Comparison of ENCODE assay signal across 1 cellular context in the genomic region with DNA sequence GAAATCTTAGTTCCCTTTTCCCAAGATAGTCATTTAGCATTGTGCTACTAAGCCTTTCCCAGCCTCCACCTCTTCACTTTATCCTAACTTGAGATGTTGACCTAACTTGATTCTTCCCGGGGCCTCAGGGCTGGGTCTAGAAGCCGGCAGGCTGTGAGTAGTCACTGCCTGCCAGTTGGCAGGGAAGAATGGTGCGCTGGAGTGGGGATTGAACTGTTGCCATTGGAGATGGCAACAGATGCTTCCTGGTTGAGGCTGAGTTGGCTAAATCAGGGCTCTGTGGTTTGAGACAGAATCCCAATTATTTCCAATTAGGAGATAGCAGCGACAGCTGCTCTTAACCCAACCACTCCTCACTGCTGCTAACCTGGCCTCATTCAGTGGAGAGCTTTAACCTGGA.
TF ChIP-seq lines count a peak whose summit lies in the region.

No MANE protein-coding gene starts in this region.

TF ChIP-seq in WTC11, 78 proteins besides CTCF, POLR2A, EP300 and RAD21 (continued from another document):
- TF ChIP-seq, protein P1, sequence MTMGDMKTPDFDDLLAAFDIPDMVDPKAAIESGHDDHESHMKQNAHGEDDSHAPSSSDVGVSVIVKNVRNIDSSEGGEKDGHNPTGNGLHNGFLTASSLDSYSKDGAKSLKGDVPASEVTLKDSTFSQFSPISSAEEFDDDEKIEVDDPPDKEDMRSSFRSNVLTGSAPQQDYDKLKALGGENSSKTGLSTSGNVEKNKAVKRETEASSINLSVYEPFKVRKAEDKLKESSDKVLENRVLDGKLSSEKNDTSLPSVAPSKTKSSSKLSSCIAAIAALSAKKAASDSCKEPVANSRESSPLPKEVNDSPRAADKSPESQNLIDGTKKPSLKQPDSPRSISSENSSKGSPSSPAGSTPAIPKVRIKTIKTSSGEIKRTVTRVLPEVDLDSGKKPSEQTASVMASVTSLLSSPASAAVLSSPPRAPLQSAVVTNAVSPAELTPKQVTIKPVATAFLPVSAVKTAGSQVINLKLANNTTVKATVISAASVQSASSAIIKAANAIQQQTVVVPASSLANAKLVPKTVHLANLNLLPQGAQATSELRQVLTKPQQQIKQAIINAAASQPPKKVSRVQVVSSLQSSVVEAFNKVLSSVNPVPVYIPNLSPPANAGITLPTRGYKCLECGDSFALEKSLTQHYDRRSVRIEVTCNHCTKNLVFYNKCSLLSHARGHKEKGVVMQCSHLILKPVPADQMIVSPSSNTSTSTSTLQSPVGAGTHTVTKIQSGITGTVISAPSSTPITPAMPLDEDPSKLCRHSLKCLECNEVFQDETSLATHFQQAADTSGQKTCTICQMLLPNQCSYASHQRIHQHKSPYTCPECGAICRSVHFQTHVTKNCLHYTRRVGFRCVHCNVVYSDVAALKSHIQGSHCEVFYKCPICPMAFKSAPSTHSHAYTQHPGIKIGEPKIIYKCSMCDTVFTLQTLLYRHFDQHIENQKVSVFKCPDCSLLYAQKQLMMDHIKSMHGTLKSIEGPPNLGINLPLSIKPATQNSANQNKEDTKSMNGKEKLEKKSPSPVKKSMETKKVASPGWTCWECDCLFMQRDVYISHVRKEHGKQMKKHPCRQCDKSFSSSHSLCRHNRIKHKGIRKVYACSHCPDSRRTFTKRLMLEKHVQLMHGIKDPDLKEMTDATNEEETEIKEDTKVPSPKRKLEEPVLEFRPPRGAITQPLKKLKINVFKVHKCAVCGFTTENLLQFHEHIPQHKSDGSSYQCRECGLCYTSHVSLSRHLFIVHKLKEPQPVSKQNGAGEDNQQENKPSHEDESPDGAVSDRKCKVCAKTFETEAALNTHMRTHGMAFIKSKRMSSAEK (CRISPR knock-in tag; IDR thresholded peaks at IDR 0.05; ENCODE audit: borderline replicate concordance): no peak
- TF ChIP-seq ZNF219 (CRISPR knock-in tag; IDR thresholded peaks at IDR 0.05; ENCODE audit: borderline replicate concordance): no peak
- TF ChIP-seq NFE2L1 (CRISPR knock-in tag; IDR thresholded peaks at IDR 0.05): no peak
- TF ChIP-seq, protein P2, sequence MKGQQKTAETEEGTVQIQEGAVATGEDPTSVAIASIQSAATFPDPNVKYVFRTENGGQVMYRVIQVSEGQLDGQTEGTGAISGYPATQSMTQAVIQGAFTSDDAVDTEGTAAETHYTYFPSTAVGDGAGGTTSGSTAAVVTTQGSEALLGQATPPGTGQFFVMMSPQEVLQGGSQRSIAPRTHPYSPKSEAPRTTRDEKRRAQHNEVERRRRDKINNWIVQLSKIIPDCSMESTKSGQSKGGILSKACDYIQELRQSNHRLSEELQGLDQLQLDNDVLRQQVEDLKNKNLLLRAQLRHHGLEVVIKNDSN (CRISPR knock-in tag; IDR thresholded peaks at IDR 0.05): no peak
- TF ChIP-seq TEAD4 (CRISPR knock-in tag; IDR thresholded peaks at IDR 0.05): no peak
- TF ChIP-seq GRHL2 (CRISPR knock-in tag; IDR thresholded peaks at IDR 0.05; ENCODE audit: insufficient replicate concordance, severe bottlenecking): no peak
